ENCODE assay signal across 10 cellular contexts in the genomic region with DNA sequence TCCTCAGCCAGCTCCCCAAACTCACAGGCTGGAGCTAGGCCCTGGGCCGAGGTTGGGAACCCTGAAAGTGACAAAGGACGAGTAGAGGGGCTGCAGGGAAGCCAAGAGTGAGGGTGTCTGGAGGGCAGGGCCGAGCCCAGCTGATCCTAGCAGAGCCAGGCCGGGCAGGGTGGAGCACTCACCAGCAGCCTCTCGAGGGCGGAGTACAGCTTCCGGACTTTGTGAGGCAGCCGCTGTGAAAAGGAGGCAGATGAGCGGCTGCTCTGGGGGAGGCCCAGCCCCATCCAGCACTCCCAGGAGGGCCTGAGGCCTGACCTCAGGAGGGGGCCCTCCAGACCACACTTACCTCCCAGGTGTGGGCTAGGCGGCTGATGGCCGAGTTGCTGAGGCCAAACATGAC. TPM values are rescaled to one million over a fixed set of nuclear protein-coding genes. Genes with fewer than 3 reads are reported as not detected.
DNase-seq lines count a peak whose midpoint lies in the region; ATAC-seq and TF ChIP-seq lines count a peak whose summit lies in the region.
"Had no signal": no experiment of that assay in that cellular context is flagged by ENCODE, and none has a peak within 500 bp of the region (broad histone marks: within the 10 kb centered on the region; RNA-seq: fewer than 3 reads in every experiment).

No MANE protein-coding gene starts in this region.

- H3K14ac ChIP-seq in trophoblast cell (ENCODE audit: low read length), result no peak overlapping the region

- H2BK12ac ChIP-seq in trophoblast cell (ENCODE audit: low read length), result no peak overlapping the region

- TF ChIP-seq POLR2A in erythroblast (IDR thresholded peaks at IDR 0.05; ENCODE audit: low read length), result no peak

- H3K36me3 ChIP-seq in BLaER1 treated with 17β-estradiol and CSF1 and Interleukin-3, amounts not matched to agents 10 nM and 100 nM, result no peaks in the 10 kb centered on the region
- no peaks in the 10 kb centered on the region for H3K36me3 ChIP-seq in mesendoderm (ENCODE audit: control insufficient read depth, insufficient read depth, low read length)
- no peaks in the 10 kb centered on the region for H3K36me3 ChIP-seq in trophoblast cell (ENCODE audit: control insufficient read depth in 1 of 2, insufficient read depth in 2 of 2, low read length in 2 of 2)

- no peaks in the 10 kb centered on the region for H3K79me2 ChIP-seq in mesendoderm (ENCODE audit: control insufficient read depth, insufficient read depth, low read length)
- H3K79me2 ChIP-seq in trophoblast cell (ENCODE audit: control insufficient read depth, insufficient read depth, low read length, poor library complexity), result no peaks in the 10 kb centered on the region

- H3K23ac ChIP-seq in mesendoderm (ENCODE audit: low read length) (no peak overlapping the region), trophoblast cell (ENCODE audit: low read length) (no peak overlapping the region)

- peak overlapping the region; percentile 96 to 100 (median 98) for H3K4me2 ChIP-seq in BLaER1 treated with 17β-estradiol and CSF1 and Interleukin-3, amounts not matched to agents 10 nM and 100 nM
- H3K4me2 ChIP-seq in mesendoderm (ENCODE audit: low read length), result no peak overlapping the region
- H3K4me2 ChIP-seq in trophoblast cell (ENCODE audit: low read length), result no peak overlapping the region

- H3K56ac ChIP-seq in mesendoderm (ENCODE audit: low read length), result no peak overlapping the region

- DNase-seq in erythroblast (lab: John Stamatoyannopoulos, UW) (peak; percentile 18 to 28), mesendoderm (no peak), DMS79 (lab: John Stamatoyannopoulos, UW) (no peak), OCI-M1 (lab: John Stamatoyannopoulos, UW) (no peak), trophoblast cell (no peak)
- DNase-seq: effector CD4-positive, alpha-beta T cell had no signal

- H4K12ac ChIP-seq in trophoblast cell (ENCODE audit: low read depth, low read length), result no peak overlapping the region

- peaks cover 0 to 20% (median 10%) of the 10 kb centered on the region in 11 experiments; a peak in 9 of 22 replicates for H4K20me1 ChIP-seq in BLaER1 treated with 17β-estradiol and CSF1 and Interleukin-3, amounts not matched to agents 10 nM and 100 nM

- H3K27ac ChIP-seq in BLaER1 treated with 17β-estradiol and CSF1 and Interleukin-3, amounts not matched to agents 10 nM and 100 nM, result peak overlapping the region; percentile 77 to 89 (median 82)
- no peak overlapping the region for H3K27ac ChIP-seq in mesendoderm (ENCODE audit: low read depth, low read length)
- no peak overlapping the region for H3K27ac ChIP-seq in trophoblast cell (ENCODE audit: low read depth, low read length)
- H3K27ac ChIP-seq: C4-2B had no signal

- H2BK15ac ChIP-seq in mesendoderm (replicated peaks; ENCODE audit: low read depth), result no peak overlapping the region

- H4K91ac ChIP-seq in trophoblast cell (ENCODE audit: low read depth, low read length), result no peak overlapping the region

- H3K4ac ChIP-seq in mesendoderm (ENCODE audit: low read depth, low read length) (no peak overlapping the region), trophoblast cell (ENCODE audit: low read depth, low read length) (no peak overlapping the region)

- no CpG with 5 or more reads among the region's 11 CpGs for WGBS in mesendoderm (ENCODE audit: extremely low coverage, insufficient coverage, low lambda C conversion rate)
- WGBS in trophoblast cell (ENCODE audit: extremely low coverage, insufficient coverage, insufficient read length), result no CpG with 5 or more reads among the region's 11 CpGs

- peak overlapping the region; percentile 66 to 81 (median 75); a peak in 21 of 22 replicates for H3K9ac ChIP-seq in BLaER1 treated with 17β-estradiol and CSF1 and Interleukin-3, amounts not matched to agents 10 nM and 100 nM
- H3K9ac ChIP-seq in mesendoderm (ENCODE audit: low read length) (no peak overlapping the region), trophoblast cell (ENCODE audit: low read length) (no peak overlapping the region)

- H3K9me3 ChIP-seq in BLaER1 treated with 17β-estradiol and CSF1 and Interleukin-3, amounts not matched to agents 10 nM and 100 nM (replicated peaks in 1 of 11), result no peaks in the 10 kb centered on the region
- H3K9me3 ChIP-seq in trophoblast cell (ENCODE audit: insufficient read depth, low read depth, low read length), result peaks cover 4% of the 10 kb centered on the region

- H3K79me1 ChIP-seq in mesendoderm (ENCODE audit: low read length) (no peaks in the 10 kb centered on the region), trophoblast cell (ENCODE audit: low read length) (no peaks in the 10 kb centered on the region)

- H3K4me1 ChIP-seq in BLaER1 treated with 17β-estradiol and CSF1 and Interleukin-3, amounts not matched to agents 10 nM and 100 nM, result peaks cover 57 to 94% (median 81%) of the 10 kb centered on the region in 10 experiments
- H3K4me1 ChIP-seq in mesendoderm (ENCODE audit: control insufficient read depth, low read depth, low read length) (peaks cover 4% of the 10 kb centered on the region), trophoblast cell (ENCODE audit: control insufficient read depth in 1 of 2, insufficient read depth in 2 of 2, low read length in 2 of 2) (no peaks in the 10 kb centered on the region)

- 0 out of 22 replicates have a peak, but pooled peaks cover 0 to 3% (median 0%) of the 10 kb centered on the region in 11 experiments for H3K27me3 ChIP-seq in BLaER1 treated with 17β-estradiol and CSF1 and Interleukin-3, amounts not matched to agents 10 nM and 100 nM
- H3K27me3 ChIP-seq in mesendoderm (ENCODE audit: insufficient read depth, low read length, poor library complexity) (no peaks in the 10 kb centered on the region), trophoblast cell (ENCODE audit: insufficient read depth, low read length) (no peaks in the 10 kb centered on the region)

- ATAC-seq in GM21381 (IDR thresholded peaks at IDR 0.05; ENCODE audit: unreplicated experiment), result peak; percentile 50
- peak; percentile 40 for ATAC-seq in HG03439 (IDR thresholded peaks at IDR 0.05; ENCODE audit: unreplicated experiment)

- H4K8ac ChIP-seq in mesendoderm (ENCODE audit: low read depth, low read length) (no peak overlapping the region), trophoblast cell (ENCODE audit: low read depth, low read length) (no peak overlapping the region)

- no peak overlapping the region for H2AFZ ChIP-seq in trophoblast cell (ENCODE audit: insufficient read depth, low read length, poor library complexity)

- no peak overlapping the region for H2BK5ac ChIP-seq in mesendoderm (ENCODE audit: low read length)
- H2BK5ac ChIP-seq in trophoblast cell (ENCODE audit: low read depth, low read length, poor library complexity), result no peak overlapping the region

- H4K5ac ChIP-seq in mesendoderm (ENCODE audit: low read length), result no peak overlapping the region

- no peak overlapping the region for H2BK120ac ChIP-seq in mesendoderm (ENCODE audit: low read depth, low read length)
- no peak overlapping the region for H2BK120ac ChIP-seq in trophoblast cell (ENCODE audit: insufficient read depth, low read length, poor library complexity)

- no peak overlapping the region for H2AK5ac ChIP-seq in mesendoderm (ENCODE audit: low read length)
- H2AK5ac ChIP-seq in trophoblast cell (ENCODE audit: low read length), result no peak overlapping the region

- peak overlapping the region; percentile 37 to 62 (median 47); a peak in 19 of 20 replicates for H3K4me3 ChIP-seq in BLaER1 treated with 17β-estradiol and CSF1 and Interleukin-3, amounts not matched to agents 10 nM and 100 nM
- H3K4me3 ChIP-seq in mesendoderm (ENCODE audit: low read length) (no peak overlapping the region), trophoblast cell (ENCODE audit: low read depth, low read length) (no peak overlapping the region)

- H3K18ac ChIP-seq in mesendoderm (ENCODE audit: low read length), result no peak overlapping the region
- no peak overlapping the region for H3K18ac ChIP-seq in trophoblast cell (ENCODE audit: low read length)

RNA-seq across cellular contexts. Expression of gene ENDOU, which starts 14.7 kb away (rescaled TPM):
- polyA plus RNA-seq in mesendoderm (2013, experiment 1 of 2), result 0.04 TPM
- 0.03 TPM for polyA plus RNA-seq in mesendoderm (2013, experiment 2 of 2)
- polyA plus RNA-seq in trophoblast cell (2013), result 26.2 and 28.2 TPM in 2 replicates

RNA-seq across cellular contexts. Expression of gene RAPGEF3, which starts 18.7 kb away (rescaled TPM):
- polyA plus RNA-seq in mesendoderm (2013, experiment 1 of 2), result 7.8 TPM
- polyA plus RNA-seq in mesendoderm (2013, experiment 2 of 2), result 7.4 TPM
- polyA plus RNA-seq in trophoblast cell (2013), result 0.68 and 0.78 TPM in 2 replicates

RNA-seq across cellular contexts. Expression of gene SLC48A1, which starts 33.1 kb away (rescaled TPM):
- polyA plus RNA-seq in mesendoderm (2013, experiment 1 of 2), result 9.6 TPM
- 9.2 TPM for polyA plus RNA-seq in mesendoderm (2013, experiment 2 of 2)
- 4.7 and 4.8 TPM in 2 replicates for polyA plus RNA-seq in trophoblast cell (2013)

RNA-seq across cellular contexts. Expression of gene RPAP3, which starts 34.1 kb away (rescaled TPM):
- polyA plus RNA-seq in mesendoderm (2013, experiment 1 of 2), result 56.4 TPM
- 57.0 TPM for polyA plus RNA-seq in mesendoderm (2013, experiment 2 of 2)
- polyA plus RNA-seq in trophoblast cell (2013), result 30.6 and 32.7 TPM in 2 replicates

Comparison
In these comparisons a context has a peak if more than half of its experiments do, and no peak if none do; other contexts are left out.
1. H3K27ac ChIP-seq: peak in BLaER1 treated with 17β-estradiol and CSF1 and Interleukin-3, amounts not matched to agents 10 nM and 100 nM (11 of 11); none in mesendoderm (single experiment) and trophoblast cell (single experiment).
2. H3K4me2 ChIP-seq: peak in BLaER1 treated with 17β-estradiol and CSF1 and Interleukin-3, amounts not matched to agents 10 nM and 100 nM (11 of 11); none in mesendoderm (single experiment) and trophoblast cell (single experiment).
3. H3K4me3 ChIP-seq: peak in BLaER1 treated with 17β-estradiol and CSF1 and Interleukin-3, amounts not matched to agents 10 nM and 100 nM (10 of 10); none in mesendoderm (single experiment) and trophoblast cell (single experiment).
4. H3K9ac ChIP-seq: peak in BLaER1 treated with 17β-estradiol and CSF1 and Interleukin-3, amounts not matched to agents 10 nM and 100 nM (11 of 11); none in mesendoderm (single experiment) and trophoblast cell (single experiment).
5. DNase-seq: peak in erythroblast (2 of 2); none in mesendoderm (single experiment), DMS79 (single experiment), OCI-M1 (single experiment) and trophoblast cell (0 of 2).